In the genomic region with DNA sequence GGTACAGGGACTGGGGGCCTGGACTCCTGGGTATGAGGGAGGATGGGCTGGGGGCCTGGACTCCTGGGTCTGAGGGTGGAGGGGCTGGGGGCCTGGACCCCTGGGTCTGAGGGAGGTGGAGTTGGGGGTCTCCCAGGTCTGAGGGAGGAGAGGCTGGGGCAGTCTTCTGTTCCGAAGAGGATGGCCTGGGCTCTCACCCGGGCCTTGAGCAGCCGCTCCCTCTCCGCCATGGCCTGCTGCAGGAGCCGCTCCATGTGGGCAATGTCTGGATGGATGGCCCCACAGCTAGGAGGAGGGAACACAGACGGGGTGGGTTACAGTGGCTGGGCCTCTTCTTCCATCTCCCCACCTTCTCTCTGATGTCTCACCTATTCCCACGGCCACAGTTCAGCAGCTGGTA, we compare ENCODE assay signal across 39 cellular contexts. TPM values are rescaled to one million over a fixed set of nuclear protein-coding genes. Genes with fewer than 3 reads are reported as not detected.
"Had no signal": no experiment of that assay in that cellular context is flagged by ENCODE, and none has a peak within 500 bp of the region (broad histone marks: within the 10 kb centered on the region; RNA-seq: fewer than 3 reads in every experiment).

No MANE protein-coding gene starts in this region.

- H3K4me1 Mint-ChIP-seq: activated CD4-positive, alpha-beta T cell treated with anti-CD3 and anti-CD28 coated beads, Interleukin-2, amount 10 ng/mL, durations not matched to agents 24 days and 14 days; activated naive CD8-positive, alpha-beta T cell treated with anti-CD3 and anti-CD28 coated beads, Interleukin-2, amount 10 ng/mL, durations not matched to agents 7 days and 5 days; brain; central memory CD8-positive, alpha-beta T cell had no signal

- H3K27ac Mint-ChIP-seq: activated B cell treated with CpG ODN at 0.5 μM for 24 hours; activated CD4-positive, alpha-beta memory T cell treated with anti-CD3 and anti-CD28 coated beads for 36 hours; activated CD4-positive, alpha-beta T cell treated with anti-CD3 and anti-CD28 coated beads, Interleukin-2, amount 10 ng/mL, durations not matched to agents 24 days and 14 days; activated CD8-positive, alpha-beta T cell treated with anti-CD3 and anti-CD28 coated beads for 36 hours; activated naive CD4-positive, alpha-beta T cell treated with anti-CD3 and anti-CD28 coated beads for 36 hours; activated naive CD8-positive, alpha-beta T cell; activated naive CD8-positive, alpha-beta T cell treated with anti-CD3 and anti-CD28 coated beads, Interleukin-2, amount 10 ng/mL, durations not matched to agents 7 days and 5 days; activated naive CD8-positive, alpha-beta T cell treated with anti-CD3 and anti-CD28 coated beads, Interleukin-2, amount 50 U/mL, for 24 hours; activated T-cell treated with anti-CD3 and anti-CD28 coated beads, Interleukin-2, amount 50 U/mL, for 72 hours; activated T-helper 1 cell treated with anti-CD3 and anti-CD28 coated beads, Interleukin-12 subunit alpha, Interleukin-12 subunit beta, Interleukin-2, Interleukin-4 antibody, amounts not matched to agents 30 ng/mL and 10 ng/mL and 1 ng/mL, durations not matched to agents 14 hours and 24 hours and 36 hours; activated T-helper 17 cell treated with anti-CD3 and anti-CD28 coated beads, Interleukin-2, amount 50 U/mL, for 72 hours; brain; T-helper 1 cell treated with Interleukin-12 subunit alpha and Interleukin-12 subunit beta and Interleukin-4 antibody, amounts not matched to agents 30 μg/mL and 1 μg/mL, for 36 hours; T-helper 2 cell treated with Interferon-gamma antibody and Interleukin-4, amounts not matched to agents 5 μg/mL and 100 μg/mL, for 36 hours had no signal

- DNase-seq: activated B cell treated with CpG ODN at 0.5 μM for 24 hours; activated CD4-positive, alpha-beta memory T cell treated with anti-CD3 and anti-CD28 coated beads for 36 hours; activated CD4-positive, alpha-beta T cell treated with anti-CD3 and anti-CD28 coated beads for 4 hours; activated CD4-positive, alpha-beta T cell treated with anti-CD3 and anti-CD28 coated beads, Interleukin-2, amount 10 ng/mL, durations not matched to agents 24 days and 14 days; activated CD4-positive, alpha-beta T cell treated with anti-CD3 and anti-CD28 coated beads, Interleukin-2, amount 50 U/mL, for 1 hour; activated CD4-positive, alpha-beta T cell treated with anti-CD3 and anti-CD28 coated beads, Interleukin-2, amount 50 U/mL, for 4 hours; activated CD4-positive, CD25-positive, alpha-beta regulatory T cell treated with anti-CD3 and anti-CD28 coated beads, Interleukin-2, amount 50 U/mL, for 72 hours; activated CD8-positive, alpha-beta memory T cell treated with anti-CD3 and anti-CD28 coated beads, Interleukin-2, amount 50 U/mL, for 4 hours; activated CD8-positive, alpha-beta T cell treated with anti-CD3 and anti-CD28 coated beads for 36 hours; activated effector memory CD4-positive, alpha-beta T cell treated with anti-CD3 and anti-CD28 coated beads, Interleukin-2, amount 50 U/mL, for 16 hours; activated gamma-delta T cell treated with Interleukin-2 at 50 U/mL for 16 hours; activated naive CD4-positive, alpha-beta T cell; activated naive CD4-positive, alpha-beta T cell treated with anti-CD3 and anti-CD28 coated beads for 36 hours; activated naive CD4-positive, alpha-beta T cell treated with anti-CD3 and anti-CD28 coated beads, Interleukin-2, amount 50 U/mL, for 16 hours; activated naive CD8-positive, alpha-beta T cell treated with anti-CD3 and anti-CD28 coated beads, Interleukin-2, amount 10 ng/mL, durations not matched to agents 7 days and 5 days; activated naive CD8-positive, alpha-beta T cell treated with anti-CD3 and anti-CD28 coated beads, Interleukin-2, amount 50 U/mL, for 24 hours; activated T-cell treated with anti-CD3 and anti-CD28 coated beads for 4 hours; activated T-cell treated with anti-CD3 and anti-CD28 coated beads, Interleukin-2, amount 50 U/mL, for 1 hour; activated T-cell treated with anti-CD3 and anti-CD28 coated beads, Interleukin-2, amount 50 U/mL, for 4 hours; activated T-cell treated with anti-CD3 and anti-CD28 coated beads, Interleukin-2, amount 50 U/mL, for 72 hours; amygdala; anterior cingulate cortex; caudate nucleus; cerebellar nuclear complex; T-helper 1 cell; T-helper 2 cell; T-helper 9 cell had no signal

- H3K36me3 Mint-ChIP-seq: activated CD4-positive, alpha-beta memory T cell treated with anti-CD3 and anti-CD28 coated beads for 36 hours; activated naive CD8-positive, alpha-beta T cell; brain had no signal

- H3K27me3 Mint-ChIP-seq: activated B cell treated with CpG ODN at 0.5 μM for 24 hours; activated CD4-positive, alpha-beta memory T cell treated with anti-CD3 and anti-CD28 coated beads for 36 hours; activated CD4-positive, alpha-beta T cell treated with anti-CD3 and anti-CD28 coated beads, Interleukin-2, amount 10 ng/mL, durations not matched to agents 24 days and 14 days; activated CD8-positive, alpha-beta T cell treated with anti-CD3 and anti-CD28 coated beads for 36 hours; activated naive CD8-positive, alpha-beta T cell; activated naive CD8-positive, alpha-beta T cell treated with anti-CD3 and anti-CD28 coated beads, Interleukin-2, amount 10 ng/mL, durations not matched to agents 7 days and 5 days; activated naive CD8-positive, alpha-beta T cell treated with anti-CD3 and anti-CD28 coated beads, Interleukin-2, amount 50 U/mL, for 24 hours; activated T-helper 17 cell treated with anti-CD3 and anti-CD28 coated beads, Interleukin-2, amount 50 U/mL, for 72 hours; brain; central memory CD8-positive, alpha-beta T cell had no signal

- FAIRE-seq: bronchial epithelial cell, TTC549 had no signal

- H3K4me3 ChIP-seq: ascending aorta, cardiac muscle cell had no signal

- H3K4me3 Mint-ChIP-seq: activated CD4-positive, alpha-beta memory T cell treated with anti-CD3 and anti-CD28 coated beads for 36 hours; activated CD4-positive, alpha-beta T cell treated with anti-CD3 and anti-CD28 coated beads, Interleukin-2, amount 10 ng/mL, durations not matched to agents 24 days and 14 days; activated CD8-positive, alpha-beta T cell treated with anti-CD3 and anti-CD28 coated beads for 36 hours; activated naive CD4-positive, alpha-beta T cell treated with anti-CD3 and anti-CD28 coated beads for 36 hours; activated naive CD8-positive, alpha-beta T cell; activated naive CD8-positive, alpha-beta T cell treated with anti-CD3 and anti-CD28 coated beads, Interleukin-2, amount 10 ng/mL, durations not matched to agents 7 days and 5 days; activated naive CD8-positive, alpha-beta T cell treated with anti-CD3 and anti-CD28 coated beads, Interleukin-2, amount 50 U/mL, for 24 hours; activated T-cell treated with anti-CD3 and anti-CD28 coated beads, Interleukin-2, amount 50 U/mL, for 4 hours; activated T-cell treated with anti-CD3 and anti-CD28 coated beads, Interleukin-2, amount 50 U/mL, for 72 hours; activated T-helper 1 cell treated with anti-CD3 and anti-CD28 coated beads, Interleukin-12 subunit alpha, Interleukin-12 subunit beta, Interleukin-2, Interleukin-4 antibody, amounts not matched to agents 30 ng/mL and 10 ng/mL and 1 ng/mL, durations not matched to agents 14 hours and 24 hours and 36 hours; activated T-helper 17 cell treated with anti-CD3 and anti-CD28 coated beads, Interleukin-2, amount 50 U/mL, for 72 hours; brain; central memory CD8-positive, alpha-beta T cell; T-helper 1 cell treated with Interleukin-12 subunit alpha and Interleukin-12 subunit beta and Interleukin-4 antibody, amounts not matched to agents 30 μg/mL and 1 μg/mL, for 36 hours; T-helper 2 cell treated with Interferon-gamma antibody and Interleukin-4, amounts not matched to agents 5 μg/mL and 100 μg/mL, for 36 hours had no signal

- H3K36me3 ChIP-seq: ascending aorta, cardiac muscle cell had no signal

- H3K4me1 ChIP-seq: ascending aorta had no signal

- H3K27me3 ChIP-seq: ascending aorta, cardiac muscle cell had no signal

- H3K9me3 Mint-ChIP-seq: activated B cell treated with CpG ODN at 0.5 μM for 24 hours; activated CD4-positive, alpha-beta memory T cell treated with anti-CD3 and anti-CD28 coated beads for 36 hours; activated CD4-positive, alpha-beta T cell treated with anti-CD3 and anti-CD28 coated beads, Interleukin-2, amount 10 ng/mL, durations not matched to agents 24 days and 14 days; activated CD8-positive, alpha-beta T cell treated with anti-CD3 and anti-CD28 coated beads for 36 hours; activated naive CD4-positive, alpha-beta T cell treated with anti-CD3 and anti-CD28 coated beads for 36 hours; activated naive CD8-positive, alpha-beta T cell treated with anti-CD3 and anti-CD28 coated beads, Interleukin-2, amount 10 ng/mL, durations not matched to agents 7 days and 5 days; activated naive CD8-positive, alpha-beta T cell treated with anti-CD3 and anti-CD28 coated beads, Interleukin-2, amount 50 U/mL, for 24 hours; activated T-cell treated with anti-CD3 and anti-CD28 coated beads, Interleukin-2, amount 50 U/mL, for 4 hours; activated T-cell treated with anti-CD3 and anti-CD28 coated beads, Interleukin-2, amount 50 U/mL, for 72 hours; activated T-helper 1 cell treated with anti-CD3 and anti-CD28 coated beads, Interleukin-12 subunit alpha, Interleukin-12 subunit beta, Interleukin-2, Interleukin-4 antibody, amounts not matched to agents 30 ng/mL and 10 ng/mL and 1 ng/mL, durations not matched to agents 14 hours and 24 hours and 36 hours; activated T-helper 17 cell treated with anti-CD3 and anti-CD28 coated beads, Interleukin-2, amount 50 U/mL, for 72 hours; brain; central memory CD8-positive, alpha-beta T cell; T-helper 1 cell treated with Interleukin-12 subunit alpha and Interleukin-12 subunit beta and Interleukin-4 antibody, amounts not matched to agents 30 μg/mL and 1 μg/mL, for 36 hours; T-helper 2 cell treated with Interferon-gamma antibody and Interleukin-4, amounts not matched to agents 5 μg/mL and 100 μg/mL, for 36 hours had no signal

- ATAC-seq: activated CD8-positive, alpha-beta T cell treated with anti-CD3 and anti-CD28 coated beads for 36 hours; activated naive CD8-positive, alpha-beta T cell treated with anti-CD3 and anti-CD28 coated beads, Interleukin-2, amount 50 U/mL, for 24 hours; activated T-cell treated with anti-CD3 and anti-CD28 coated beads, Interleukin-2, amount 50 U/mL, for 4 hours; activated T-cell treated with anti-CD3 and anti-CD28 coated beads, Interleukin-2, amount 50 U/mL, for 72 hours; activated T-helper 17 cell treated with anti-CD3 and anti-CD28 coated beads, Interleukin-2, amount 50 U/mL, for 72 hours had no signal

- H3K27ac ChIP-seq: ascending aorta, cardiac muscle cell, VCaP had no signal

- H3K9me3 ChIP-seq: ascending aorta had no signal

RNA-seq across cellular contexts. Expression of a gene that starts 21.0 kb away (rescaled TPM):
- total RNA-seq: activated B cell treated with CpG ODN at 0.5 μM for 24 hours, ascending aorta had no signal

RNA-seq across cellular contexts. Expression of a gene that starts 46.6 kb away (rescaled TPM):
- total RNA-seq: ascending aorta, bronchial epithelial cell, cardiac muscle cell had no signal
